Comparison of ENCODE assay signal across 22 cellular contexts in the genomic region with DNA sequence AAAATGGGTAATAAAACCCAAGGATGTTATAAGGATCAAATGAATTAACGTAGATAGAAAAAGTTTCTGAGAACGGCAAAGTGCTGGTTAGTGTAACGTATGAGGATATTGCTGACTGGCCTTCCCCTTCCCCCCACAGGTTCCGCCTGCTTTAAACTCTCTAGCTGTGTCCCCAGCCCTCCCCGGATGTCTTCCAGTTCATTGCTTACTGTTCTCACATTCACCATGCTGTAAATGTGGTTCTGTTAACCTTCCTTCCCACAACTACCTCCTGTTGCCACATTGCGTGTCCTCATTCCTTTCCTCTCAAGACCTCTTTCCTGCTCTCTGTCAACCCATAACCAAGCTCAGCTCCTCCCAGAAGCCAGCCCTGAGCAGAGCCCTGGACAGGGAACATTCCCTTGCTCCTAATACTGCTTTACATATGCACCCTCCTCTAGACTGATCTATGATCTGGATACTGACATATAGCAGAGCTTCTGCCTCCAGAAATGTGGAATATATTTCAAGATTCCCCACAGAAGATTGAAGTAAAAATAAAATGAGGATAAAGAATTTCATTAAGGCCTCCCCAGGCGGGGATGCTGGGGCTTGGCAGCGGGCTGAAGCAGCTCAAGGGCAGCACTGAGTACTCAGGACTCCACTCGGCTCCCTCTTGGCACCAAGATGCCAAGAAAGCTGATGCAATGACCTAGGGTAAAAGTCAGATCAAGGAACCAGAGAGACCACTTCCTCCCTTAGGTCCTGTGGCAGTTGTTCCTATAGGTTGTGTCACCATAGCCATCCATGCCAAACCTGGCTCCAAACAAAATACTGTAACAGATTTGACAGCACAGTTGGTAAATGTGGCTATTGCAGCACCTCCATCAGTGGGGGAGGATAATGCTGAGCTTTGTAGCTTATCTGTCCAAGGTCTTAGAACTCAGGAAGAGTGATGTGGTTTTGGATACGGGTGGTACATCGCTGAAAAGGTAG.
A peak's percentile ranks its signal among the peaks of the same experiment; 100 is the strongest.
DNase-seq lines count a peak whose midpoint lies in the region; ATAC-seq and TF ChIP-seq lines count a peak whose summit lies in the region.
"Had no signal": no experiment of that assay in that cellular context is flagged by ENCODE, and none has a peak within 500 bp of the region (broad histone marks: within the 10 kb centered on the region; RNA-seq: fewer than 3 reads in every experiment).

No MANE protein-coding gene starts in this region.

- CTCF ChIA-PET in PC-3 (lab: Charles Lee) = no interaction called here

- TF ChIP-seq POLR2A in esophagus muscularis mucosa (IDR thresholded peaks at IDR 0.05; ENCODE audit: low read depth) = no peak
- TF ChIP-seq POLR2A in GM18505 (IDR thresholded peaks at IDR 0.05; ENCODE audit: borderline replicate concordance, extremely low read depth, insufficient read depth, insufficient read length) = no peak

- WGBS in esophagus muscularis mucosa = 85% methylated on average over 10 of the region's 11 CpGs

- no peaks in the 10 kb centered on the region for H3K9me3 ChIP-seq in esophagus muscularis mucosa
- no peaks in the 10 kb centered on the region for H3K9me3 ChIP-seq in PC-3 (ENCODE audit: low read length)
- H3K9me3 ChIP-seq: Caco-2 had no signal

- no peak overlapping the region for H3K27ac ChIP-seq in esophagus muscularis mucosa (replicated peaks in 1 of 4)
- H3K27ac ChIP-seq in PC-3 (ENCODE audit: low read length) = no peak overlapping the region

- TF ChIP-seq CTCF in esophagus muscularis mucosa (IDR thresholded peaks at IDR 0.05) = no peak
- no peak for TF ChIP-seq CTCF in PC-3 (conservative IDR thresholded peaks at IDR 0.05; ENCODE audit: low read depth, low read length)

- no peaks in the 10 kb centered on the region for H3K79me2 ChIP-seq in PC-3 (ENCODE audit: low read length)

- H3K9me2 ChIP-seq in PC-3 (replicated peaks; ENCODE audit: low read length) = no peaks in the 10 kb centered on the region

- no peaks in the 10 kb centered on the region for H3K36me3 ChIP-seq in esophagus muscularis mucosa
- H3K36me3 ChIP-seq in PC-3 (ENCODE audit: low read depth, low read length) = no peaks in the 10 kb centered on the region

- no peaks in the 10 kb centered on the region for H3K4me1 ChIP-seq in esophagus muscularis mucosa
- H3K4me1 ChIP-seq in PC-3 (ENCODE audit: insufficient read depth, low read length) = no peaks in the 10 kb centered on the region
- H3K4me1 ChIP-seq: Caco-2 had no signal

- H3K4me3 ChIP-seq in esophagus muscularis mucosa (no peak overlapping the region), PC-3 (ENCODE audit: low read length) (no peak overlapping the region)
- H3K4me3 ChIP-seq: K562 had no signal

- no peak overlapping the region for H3K4me2 ChIP-seq in PC-3 (ENCODE audit: low read length)

- H2AFZ ChIP-seq in PC-3 (ENCODE audit: low read length) = no peak overlapping the region

- no TSS peak for BruUV-seq in PC-3 (replicated peaks; lab: Mats Ljungman, UMichigan)

- H3F3A ChIP-seq in PC-3 (ENCODE audit: low read length, unreplicated experiment) = no peaks in the 10 kb centered on the region

- POLR2A ChIA-PET in PC-3 (lab: Charles Lee; ENCODE audit: unreplicated experiment) = interaction anchor here (0.6 kb wide), 1 partner anchor 402 kb away, joined by 3 read pairs; no protein-coding TSS in a partner anchor

- ATAC-seq in GM18505 (IDR thresholded peaks at IDR 0.05; ENCODE audit: unreplicated experiment) = no peak
- ATAC-seq in PC-3 = no peak
- ATAC-seq: K562, Panc1, SK-N-SH treated with all-trans-retinoic acid at 6 μM for 48 hours had no signal

- no peak for TF ChIP-seq EP300 in esophagus muscularis mucosa (IDR thresholded peaks at IDR 0.05)

- H4K20me1 ChIP-seq in PC-3 (ENCODE audit: low read length) = no peaks in the 10 kb centered on the region

- H3K9ac ChIP-seq in PC-3 (ENCODE audit: low read length) = no peak overlapping the region

- peak; percentile 19 for DNase-seq in GF-D8 (lab: John Stamatoyannopoulos, UW)
- DNase-seq in SKM-1 treated with dmso at 0.1 percent for 144 hours (lab: John Stamatoyannopoulos, UW; ENCODE audit: unreplicated experiment) = peak; percentile 89
- DNase-seq in esophagus muscularis mucosa (ENCODE audit: extremely low spot score) = peak; percentile 70
- DNase-seq in Kasumi-1 (lab: John Stamatoyannopoulos, UW) = no peak
- no peak for DNase-seq in PC-3
- no peak for DNase-seq in stimulated activated CD4-positive, alpha-beta T cell treated with anti-CD3 and anti-CD28 coated beads, Interleukin-2, amount 100 ng/mL, for 48 hours
- DNase-seq: Caco-2; CD4-positive, alpha-beta memory T cell; DMS 273 treated with DMSO at 0.1 percent for 48 hours; H7; NCI-H1092 treated with DMSO at 0.1 percent for 48 hours; NCI-H146; NCI-H2029; NCI-H345; NCI-H524; NCI-H774; NK-92 treated with Interleukin-12 subunit alpha and Interleukin-12 subunit beta, amount 100 ng/mL, for 24 hours; T-helper 1 cell had no signal

- intact Hi-C loops in esophagus muscularis mucosa (cut with DNase I) (no loop called here), PC-3 (cut with micrococcal nuclease) (no loop called here)

- H3K27me3 ChIP-seq in esophagus muscularis mucosa (no peaks in the 10 kb centered on the region), PC-3 (ENCODE audit: low read length) (no peaks in the 10 kb centered on the region)

Comparison
In these comparisons a context has a peak if more than half of its experiments do, and no peak if none do; other contexts are left out.
1. DNase-seq: peak in GF-D8 (single experiment), SKM-1 treated with dmso at 0.1 percent for 144 hours (single experiment) and esophagus muscularis mucosa (single experiment); none in Kasumi-1 (0 of 2), PC-3 (single experiment) and stimulated activated CD4-positive, alpha-beta T cell treated with anti-CD3 and anti-CD28 coated beads, Interleukin-2, amount 100 ng/mL, for 48 hours (0 of 2).